Comparison of ENCODE assay signal across 16 cellular contexts in genomic region chr5:140828402-140828737, GRCh38.
A peak's percentile ranks its signal among the peaks of the same experiment; 100 is the strongest.
DNase-seq lines count a peak whose midpoint lies in the region; ATAC-seq lines count a peak whose summit lies in the region.
"Had no signal": no experiment of that assay in that cellular context is flagged by ENCODE, and none has a peak within 500 bp of the region (broad histone marks: within the 10 kb centered on the region; RNA-seq: fewer than 3 reads in every experiment).

No MANE protein-coding gene starts in this region.

- H3K4me1 Mint-ChIP-seq in stimulated activated naive B cell treated with anti-CD40 and anti-IgM and Interleukin-4, amounts not matched to agents 10 μg/mL and 1 μg/mL and 100 μg/mL, for 72 hours, result no peaks in the 10 kb centered on the region
- no peaks in the 10 kb centered on the region for H3K4me1 Mint-ChIP-seq in activated T-cell treated with anti-CD3 and anti-CD28 coated beads, Interleukin-2, amount 50 U/mL, for 24 hours (ENCODE audit: low read depth)
- H3K4me1 Mint-ChIP-seq: activated naive CD8-positive, alpha-beta T cell treated with anti-CD3 and anti-CD28 coated beads, Interleukin-2, amount 50 U/mL, for 24 hours had no signal

- no peak overlapping the region for H3K4me3 Mint-ChIP-seq in stimulated activated naive B cell treated with anti-CD40 and anti-IgM and Interleukin-4, amounts not matched to agents 10 μg/mL and 1 μg/mL and 100 μg/mL, for 72 hours
- no peak overlapping the region for H3K4me3 Mint-ChIP-seq in activated T-cell treated with anti-CD3 and anti-CD28 coated beads, Interleukin-2, amount 50 U/mL, for 24 hours
- H3K4me3 Mint-ChIP-seq: activated naive CD8-positive, alpha-beta T cell treated with anti-CD3 and anti-CD28 coated beads, Interleukin-2, amount 50 U/mL, for 24 hours; CD4-positive, alpha-beta memory T cell had no signal

- H3K9me3 Mint-ChIP-seq in stimulated activated naive B cell treated with anti-CD40 and anti-IgM and Interleukin-4, amounts not matched to agents 10 μg/mL and 1 μg/mL and 100 μg/mL, for 72 hours, result peaks cover 12% of the 10 kb centered on the region in 2 donors
- peaks cover 34% of the 10 kb centered on the region for H3K9me3 Mint-ChIP-seq in activated T-cell treated with anti-CD3 and anti-CD28 coated beads, Interleukin-2, amount 50 U/mL, for 24 hours

- peaks cover 30 to 46% of the 10 kb centered on the region in 2 donors for H3K27me3 Mint-ChIP-seq in stimulated activated naive B cell treated with anti-CD40 and anti-IgM and Interleukin-4, amounts not matched to agents 10 μg/mL and 1 μg/mL and 100 μg/mL, for 72 hours
- peaks cover 62% of the 10 kb centered on the region for H3K27me3 Mint-ChIP-seq in activated T-cell treated with anti-CD3 and anti-CD28 coated beads, Interleukin-2, amount 50 U/mL, for 24 hours

- H3K36me3 Mint-ChIP-seq in stimulated activated naive B cell treated with anti-CD40 and anti-IgM and Interleukin-4, amounts not matched to agents 10 μg/mL and 1 μg/mL and 100 μg/mL, for 72 hours, result peaks cover 5% of the 10 kb centered on the region in 2 donors
- peaks cover 14% of the 10 kb centered on the region for H3K36me3 Mint-ChIP-seq in activated T-cell treated with anti-CD3 and anti-CD28 coated beads, Interleukin-2, amount 50 U/mL, for 24 hours (ENCODE audit: low read depth)

- peak; percentile 68 for DNase-seq in DMS53 (lab: John Stamatoyannopoulos, UW)
- DNase-seq in DMS53 treated with DMSO at 0.1 percent for 48 hours (lab: John Stamatoyannopoulos, UW; ENCODE audit: unreplicated experiment), result no peak
- DNase-seq in NCI-H446 treated with DMSO at 0.1 percent for 48 hours (lab: John Stamatoyannopoulos, UW), result peak; percentile 19
- DNase-seq in iPS DF 19.7 (ENCODE audit: low read depth, low spot score), result peak; percentile 23
- no peak for DNase-seq in stimulated activated naive B cell treated with anti-CD40 and anti-IgM and Interleukin-4, amounts not matched to agents 10 μg/mL and 1 μg/mL and 100 μg/mL, for 72 hours
- DNase-seq in activated T-cell treated with anti-CD3 and anti-CD28 coated beads, Interleukin-2, amount 50 U/mL, for 24 hours, result no peak
- no peak for DNase-seq in cortex of kidney (lab: John Stamatoyannopoulos, UW)
- DNase-seq: activated CD4-positive, CD25-positive, alpha-beta regulatory T cell; activated CD8-positive, alpha-beta memory T cell treated with anti-CD3 and anti-CD28 coated beads, Interleukin-2, amount 50 U/mL, for 48 hours; activated naive CD8-positive, alpha-beta T cell treated with anti-CD3 and anti-CD28 coated beads, Interleukin-2, amount 50 U/mL, for 24 hours; CD4-positive, alpha-beta memory T cell; IMR-90; NCI-H1105 treated with DMSO at 0.1 percent for 48 hours; NCI-H524; stimulated activated CD8-positive, alpha-beta memory T cell treated with anti-CD3 and anti-CD28 coated beads, Interleukin-4, amount 100 ng/mL, for 48 hours had no signal

- peak overlapping the region; percentile 56 for H3K27ac Mint-ChIP-seq in stimulated activated naive B cell treated with anti-CD40 and anti-IgM and Interleukin-4, amounts not matched to agents 10 μg/mL and 1 μg/mL and 100 μg/mL, for 72 hours
- H3K27ac Mint-ChIP-seq in activated T-cell treated with anti-CD3 and anti-CD28 coated beads, Interleukin-2, amount 50 U/mL, for 24 hours, result no peak overlapping the region
- H3K27ac Mint-ChIP-seq: activated naive CD8-positive, alpha-beta T cell treated with anti-CD3 and anti-CD28 coated beads, Interleukin-2, amount 50 U/mL, for 24 hours had no signal

- no peak for ATAC-seq in stimulated activated naive B cell treated with anti-CD40 and anti-IgM and Interleukin-4, amounts not matched to agents 10 μg/mL and 1 μg/mL and 100 μg/mL, for 72 hours (replicated peaks)
- ATAC-seq in GM19328 (IDR thresholded peaks at IDR 0.05; ENCODE audit: unreplicated experiment), result no peak
- ATAC-seq: activated naive CD8-positive, alpha-beta T cell treated with anti-CD3 and anti-CD28 coated beads, Interleukin-2, amount 50 U/mL, for 24 hours had no signal

Comparison
In these comparisons a context has a peak if more than half of its experiments do, and no peak if none do; other contexts are left out.
1. DNase-seq: peak in DMS53 (single experiment), NCI-H446 treated with DMSO at 0.1 percent for 48 hours (single experiment) and iPS DF 19.7 (single experiment); none in DMS53 treated with DMSO at 0.1 percent for 48 hours (single experiment), stimulated activated naive B cell treated with anti-CD40 and anti-IgM and Interleukin-4, amounts not matched to agents 10 μg/mL and 1 μg/mL and 100 μg/mL, for 72 hours (single experiment), activated T-cell treated with anti-CD3 and anti-CD28 coated beads, Interleukin-2, amount 50 U/mL, for 24 hours (single experiment) and cortex of kidney (single experiment).